22 cellular contexts compared by ENCODE assay signal in the genomic region with DNA sequence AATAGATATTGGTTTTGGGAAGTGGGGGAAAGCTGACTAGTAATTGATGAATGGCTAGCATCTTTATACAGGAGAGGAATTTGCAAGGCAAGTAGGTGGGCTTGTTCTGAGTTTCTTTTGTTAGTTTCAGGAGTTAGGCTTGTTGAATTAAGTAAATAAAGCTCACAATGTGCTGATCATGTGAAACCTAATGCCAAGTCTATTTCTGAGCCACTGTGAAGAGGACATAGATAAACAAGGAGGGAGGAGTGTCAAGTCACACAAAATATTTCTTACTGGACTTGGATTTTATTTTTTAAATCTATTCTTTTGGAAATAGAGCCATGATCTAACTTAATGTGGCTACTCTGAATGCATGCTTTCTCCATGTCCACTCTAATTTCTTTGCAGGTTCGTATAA. TPM values are rescaled to one million over a fixed set of nuclear protein-coding genes. Genes with fewer than 3 reads are reported as not detected.
"Had no signal": no experiment of that assay in that cellular context is flagged by ENCODE, and none has a peak within 500 bp of the region (broad histone marks: within the 10 kb centered on the region; RNA-seq: fewer than 3 reads in every experiment).

No MANE protein-coding gene starts in this region.

- H3K27me3 ChIP-seq: breast epithelium, colonic mucosa, dorsolateral prefrontal cortex, esophagus muscularis mucosa, spleen, vagina had no signal

- DNase-seq: activated B cell treated with CpG ODN at 0.5 μM for 24 hours; activated CD4-positive, alpha-beta T cell treated with anti-CD3 and anti-CD28 coated beads for 36 hours; activated CD4-positive, alpha-beta T cell treated with anti-CD3 and anti-CD28 coated beads, Interleukin-2, amount 50 U/mL, for 4 hours; activated CD8-positive, alpha-beta memory T cell treated with anti-CD3 and anti-CD28 coated beads for 24 hours; activated CD8-positive, alpha-beta memory T cell treated with anti-CD3 and anti-CD28 coated beads, Interleukin-2, amount 50 U/mL, for 4 hours; activated naive CD4-positive, alpha-beta T cell; activated T-cell treated with anti-CD3 and anti-CD28 coated beads, Interleukin-2, amount 50 U/mL, for 24 hours; colonic mucosa; dorsolateral prefrontal cortex; effector memory CD8-positive, alpha-beta T cell; hippocampal formation; naive B cell; occipital lobe; posterior cingulate gyrus; spleen; stimulated activated CD4-positive, alpha-beta T cell treated with anti-CD3 and anti-CD28 coated beads, Interleukin-4, amount 100 ng/mL, for 1 hour; stimulated activated naive CD4-positive, alpha-beta T cell had no signal

- H3K9me3 ChIP-seq: breast epithelium, colonic mucosa, esophagus muscularis mucosa, spleen, thoracic aorta, vagina had no signal

- H3K4me1 ChIP-seq: breast epithelium, colonic mucosa, esophagus muscularis mucosa, spleen, vagina had no signal

- ATAC-seq: activated CD4-positive, alpha-beta T cell treated with anti-CD3 and anti-CD28 coated beads for 36 hours; effector memory CD8-positive, alpha-beta T cell had no signal

- H3K36me3 ChIP-seq: breast epithelium, colonic mucosa, esophagus muscularis mucosa, spleen, thoracic aorta, vagina had no signal

- H3K4me3 ChIP-seq: breast epithelium, colonic mucosa, dorsolateral prefrontal cortex, esophagus muscularis mucosa, lung, spleen, thoracic aorta, vagina had no signal

- H3K27ac ChIP-seq: breast epithelium, colonic mucosa, esophagus muscularis mucosa, spleen, thoracic aorta, vagina had no signal

RNA-seq across cellular contexts. Expression of gene GDA, which starts 19.9 kb away (rescaled TPM):
- total RNA-seq: activated CD4-positive, alpha-beta T cell treated with anti-CD3 and anti-CD28 coated beads for 36 hours; esophagus muscularis mucosa; thoracic aorta; vagina had no signal
